ENCODE assay signal across 9 cellular contexts in genomic region chr5:80653497-80653896, GRCh38. TPM values are rescaled to one million over a fixed set of nuclear protein-coding genes. Genes with fewer than 3 reads are reported as not detected.
A peak's percentile ranks its signal among the peaks of the same experiment; 100 is the strongest.
DNase-seq lines count a peak whose midpoint lies in the region; ATAC-seq and TF ChIP-seq lines count a peak whose summit lies in the region.
"Had no signal": no experiment of that assay in that cellular context is flagged by ENCODE, and none has a peak within 500 bp of the region (broad histone marks: within the 10 kb centered on the region; RNA-seq: fewer than 3 reads in every experiment).

No MANE protein-coding gene starts in this region.

- no peaks in the 10 kb centered on the region for H3K9me3 Mint-ChIP-seq in CD8-positive, alpha-beta memory T cell
- H3K9me3 Mint-ChIP-seq in naive thymus-derived CD8-positive, alpha-beta T cell, result no peaks in the 10 kb centered on the region

- no peaks in the 10 kb centered on the region for H3K27me3 ChIP-seq in CD8-positive, alpha-beta memory T cell (ENCODE audit: insufficient read depth, low read length, poor library complexity, severe bottlenecking)

- POLR2A ChIA-PET in CD8-positive, alpha-beta memory T cell (lab: Charles Lee), result interaction anchor here (0.8 kb wide), 1 partner anchor 246 kb away, joined by 3 read pairs; the partner anchor contains the start of gene ZFYVE16
- POLR2A ChIA-PET in naive thymus-derived CD8-positive, alpha-beta T cell (lab: Charles Lee), result no interaction called here

- H3K4me1 Mint-ChIP-seq in CD8-positive, alpha-beta memory T cell, result peaks cover 25 to 33% (median 30%) of the 10 kb centered on the region in 3 donors
- peaks cover 13 to 33% (median 30%) of the 10 kb centered on the region in 4 donors for H3K4me1 Mint-ChIP-seq in naive thymus-derived CD8-positive, alpha-beta T cell

- peaks cover 5% of the 10 kb centered on the region for H3K36me3 ChIP-seq in CD8-positive, alpha-beta memory T cell (ENCODE audit: insufficient read depth, low read length)

- H3K27ac ChIP-seq in CD8-positive, alpha-beta memory T cell (ENCODE audit: low read depth, low read length), result peak overlapping the region; percentile 68

- H3K4me3 ChIP-seq in CD8-positive, alpha-beta memory T cell (ENCODE audit: low read length), result peak overlapping the region; percentile 74
- peak overlapping the region; percentile 96 for H3K4me3 ChIP-seq in LNCaP clone FGC (ENCODE audit: low read depth, low read length)
- H3K4me3 ChIP-seq in choroid plexus epithelial cell (ENCODE audit: low read depth, low read length), result peak overlapping the region; percentile 98

- H3K36me3 Mint-ChIP-seq in CD8-positive, alpha-beta memory T cell, result peaks cover 10 to 30% (median 11%) of the 10 kb centered on the region in 3 donors
- peaks cover 0 to 29% (median 8%) of the 10 kb centered on the region in 3 donors for H3K36me3 Mint-ChIP-seq in naive thymus-derived CD8-positive, alpha-beta T cell

- CTCF ChIA-PET in CD8-positive, alpha-beta memory T cell (lab: Charles Lee), result no interaction called here

- TF ChIP-seq CTCF in LNCaP clone FGC (IDR thresholded peaks at IDR 0.05; ENCODE audit: control insufficient read depth, extremely low read depth, insufficient read depth) (no peak), choroid plexus epithelial cell (conservative IDR thresholded peaks at IDR 0.05; ENCODE audit: low read depth, low read length) (no peak)

- no peak for DNase-seq in CD8-positive, alpha-beta memory T cell
- no peak for DNase-seq in LNCaP clone FGC (ENCODE audit: low read depth)
- no peak for DNase-seq in choroid plexus epithelial cell (ENCODE audit: low read depth)
- no peak for DNase-seq in naive thymus-derived CD8-positive, alpha-beta T cell
- DNase-seq in D341Med (ENCODE audit: low spot score), result no peak
- no peak for DNase-seq in SIG-M5 treated with dmso at 0.1 percent for 504 hours (lab: John Stamatoyannopoulos, UW; ENCODE audit: unreplicated experiment)
- no peak for DNase-seq in stimulated activated CD8-positive, alpha-beta memory T cell treated with anti-CD3 and anti-CD28 coated beads, Interleukin-4, amount 100 ng/mL, for 48 hours
- DNase-seq in stimulated activated naive CD4-positive, alpha-beta T cell treated with Interleukin-2 at 50 U/mL for 16 hours (lab: John Stamatoyannopoulos, UW), result no peak
- DNase-seq: NCI-H2081 treated with DMSO at 0.1 percent for 48 hours had no signal

- peak overlapping the region in 5 of 8 donors; percentile 13 to 90 (median 38) for H3K27ac Mint-ChIP-seq in CD8-positive, alpha-beta memory T cell
- peak overlapping the region in 6 of 10 donors; percentile 4 to 73 (median 26) for H3K27ac Mint-ChIP-seq in naive thymus-derived CD8-positive, alpha-beta T cell

- H3K4me1 ChIP-seq in CD8-positive, alpha-beta memory T cell (ENCODE audit: insufficient read depth, low read length), result peaks cover 31% of the 10 kb centered on the region

- H3K9me3 ChIP-seq in CD8-positive, alpha-beta memory T cell (ENCODE audit: low read length), result no peaks in the 10 kb centered on the region

- H3K27me3 Mint-ChIP-seq in CD8-positive, alpha-beta memory T cell, result no peaks in the 10 kb centered on the region
- H3K27me3 Mint-ChIP-seq in naive thymus-derived CD8-positive, alpha-beta T cell, result no peaks in the 10 kb centered on the region

- H3K4me3 Mint-ChIP-seq in CD8-positive, alpha-beta memory T cell, result peak overlapping the region; percentile 83 to 96 (median 91)
- H3K4me3 Mint-ChIP-seq in naive thymus-derived CD8-positive, alpha-beta T cell, result peak overlapping the region; percentile 62 to 99 (median 83)

- no peak for ATAC-seq in naive thymus-derived CD8-positive, alpha-beta T cell

RNA-seq across cellular contexts. Expression of gene MSH3, which starts 1.0 kb away (rescaled TPM):
- total RNA-seq in CD8-positive, alpha-beta memory T cell, result 10 to 100 TPM; 19.2 to 19.8 TPM
- 13.1 TPM for polyA plus RNA-seq in CD8-positive, alpha-beta memory T cell
- total RNA-seq in naive thymus-derived CD8-positive, alpha-beta T cell, result 10 to 100 TPM; 15.5 to 16.3 TPM
- polyA plus RNA-seq in naive thymus-derived CD8-positive, alpha-beta T cell, result 10 to 100 TPM; 11.0 to 13.0 (median 12.5) TPM

RNA-seq across cellular contexts. Expression of gene DHFR, which starts 1.3 kb away (rescaled TPM):
- 10 to 100 TPM; 82.7 to 85.8 TPM for total RNA-seq in CD8-positive, alpha-beta memory T cell
- 2.6 TPM for polyA plus RNA-seq in CD8-positive, alpha-beta memory T cell
- total RNA-seq in naive thymus-derived CD8-positive, alpha-beta T cell, result 10 to 100 TPM; 18.3 to 19.5 TPM
- polyA plus RNA-seq in naive thymus-derived CD8-positive, alpha-beta T cell, result 1 to 10 TPM in 1 of 3 donors, under 1 TPM in 2; 0.82 to 2.2 (median 0.93) TPM

Comparison
In these comparisons a context has a peak if more than half of its experiments do, and no peak if none do; other contexts are left out.
1. RNA of gene DHFR, which starts 1.3 kb away (total RNA-seq): 82.7 to 85.8 TPM in CD8-positive, alpha-beta memory T cell; 18.3 to 19.5 TPM in naive thymus-derived CD8-positive, alpha-beta T cell; every median in the first group is over 4 times any median in the second.
2. Peak in every context shown above with its lines, with median percentiles within 50 percentile points of each other: H3K4me3 ChIP-seq.